In the genomic region with DNA sequence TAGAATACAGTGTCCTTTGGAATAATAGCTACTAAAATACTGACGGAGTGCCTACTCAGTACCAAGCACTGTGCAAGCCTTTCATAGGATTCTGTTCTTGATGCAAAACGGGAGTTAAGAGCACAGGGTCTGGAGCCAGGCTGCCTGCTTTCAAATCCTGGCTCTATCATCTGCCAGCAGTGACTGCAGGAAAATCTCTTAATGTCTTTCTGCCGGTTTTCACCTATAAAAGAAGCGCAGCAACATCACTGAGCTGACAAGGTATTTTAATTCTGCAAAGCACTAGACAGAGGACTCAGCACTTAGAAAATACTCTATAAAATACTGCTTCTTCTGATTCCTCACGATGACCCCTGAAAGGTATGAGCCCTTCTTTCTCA, we compare ENCODE assay signal across 1 cellular context.
TF ChIP-seq lines count a peak whose summit lies in the region.

No MANE protein-coding gene starts in this region.

TF ChIP-seq in GM12878, 131 proteins besides CTCF, POLR2A, EP300 and RAD21 (continued from another document):
- TF ChIP-seq, protein P1, sequence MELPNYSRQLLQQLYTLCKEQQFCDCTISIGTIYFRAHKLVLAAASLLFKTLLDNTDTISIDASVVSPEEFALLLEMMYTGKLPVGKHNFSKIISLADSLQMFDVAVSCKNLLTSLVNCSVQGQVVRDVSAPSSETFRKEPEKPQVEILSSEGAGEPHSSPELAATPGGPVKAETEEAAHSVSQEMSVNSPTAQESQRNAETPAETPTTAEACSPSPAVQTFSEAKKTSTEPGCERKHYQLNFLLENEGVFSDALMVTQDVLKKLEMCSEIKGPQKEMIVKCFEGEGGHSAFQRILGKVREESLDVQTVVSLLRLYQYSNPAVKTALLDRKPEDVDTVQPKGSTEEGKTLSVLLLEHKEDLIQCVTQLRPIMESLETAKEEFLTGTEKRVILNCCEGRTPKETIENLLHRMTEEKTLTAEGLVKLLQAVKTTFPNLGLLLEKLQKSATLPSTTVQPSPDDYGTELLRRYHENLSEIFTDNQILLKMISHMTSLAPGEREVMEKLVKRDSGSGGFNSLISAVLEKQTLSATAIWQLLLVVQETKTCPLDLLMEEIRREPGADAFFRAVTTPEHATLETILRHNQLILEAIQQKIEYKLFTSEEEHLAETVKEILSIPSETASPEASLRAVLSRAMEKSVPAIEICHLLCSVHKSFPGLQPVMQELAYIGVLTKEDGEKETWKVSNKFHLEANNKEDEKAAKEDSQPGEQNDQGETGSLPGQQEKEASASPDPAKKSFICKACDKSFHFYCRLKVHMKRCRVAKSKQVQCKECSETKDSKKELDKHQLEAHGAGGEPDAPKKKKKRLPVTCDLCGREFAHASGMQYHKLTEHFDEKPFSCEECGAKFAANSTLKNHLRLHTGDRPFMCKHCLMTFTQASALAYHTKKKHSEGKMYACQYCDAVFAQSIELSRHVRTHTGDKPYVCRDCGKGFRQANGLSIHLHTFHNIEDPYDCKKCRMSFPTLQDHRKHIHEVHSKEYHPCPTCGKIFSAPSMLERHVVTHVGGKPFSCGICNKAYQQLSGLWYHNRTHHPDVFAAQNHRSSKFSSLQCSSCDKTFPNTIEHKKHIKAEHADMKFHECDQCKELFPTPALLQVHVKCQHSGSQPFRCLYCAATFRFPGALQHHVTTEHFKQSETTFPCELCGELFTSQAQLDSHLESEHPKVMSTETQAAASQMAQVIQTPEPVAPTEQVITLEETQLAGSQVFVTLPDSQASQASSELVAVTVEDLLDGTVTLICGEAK (IDR thresholded peaks at IDR 0.05; ENCODE audit: borderline replicate concordance) = no peak
- TF ChIP-seq, protein P2, sequence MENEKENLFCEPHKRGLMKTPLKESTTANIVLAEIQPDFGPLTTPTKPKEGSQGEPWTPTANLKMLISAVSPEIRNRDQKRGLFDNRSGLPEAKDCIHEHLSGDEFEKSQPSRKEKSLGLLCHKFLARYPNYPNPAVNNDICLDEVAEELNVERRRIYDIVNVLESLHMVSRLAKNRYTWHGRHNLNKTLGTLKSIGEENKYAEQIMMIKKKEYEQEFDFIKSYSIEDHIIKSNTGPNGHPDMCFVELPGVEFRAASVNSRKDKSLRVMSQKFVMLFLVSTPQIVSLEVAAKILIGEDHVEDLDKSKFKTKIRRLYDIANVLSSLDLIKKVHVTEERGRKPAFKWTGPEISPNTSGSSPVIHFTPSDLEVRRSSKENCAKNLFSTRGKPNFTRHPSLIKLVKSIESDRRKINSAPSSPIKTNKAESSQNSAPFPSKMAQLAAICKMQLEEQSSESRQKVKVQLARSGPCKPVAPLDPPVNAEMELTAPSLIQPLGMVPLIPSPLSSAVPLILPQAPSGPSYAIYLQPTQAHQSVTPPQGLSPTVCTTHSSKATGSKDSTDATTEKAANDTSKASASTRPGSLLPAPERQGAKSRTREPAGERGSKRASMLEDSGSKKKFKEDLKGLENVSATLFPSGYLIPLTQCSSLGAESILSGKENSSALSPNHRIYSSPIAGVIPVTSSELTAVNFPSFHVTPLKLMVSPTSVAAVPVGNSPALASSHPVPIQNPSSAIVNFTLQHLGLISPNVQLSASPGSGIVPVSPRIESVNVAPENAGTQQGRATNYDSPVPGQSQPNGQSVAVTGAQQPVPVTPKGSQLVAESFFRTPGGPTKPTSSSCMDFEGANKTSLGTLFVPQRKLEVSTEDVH (IDR thresholded peaks at IDR 0.05; ENCODE audit: low read depth, partially characterized antibody) = no peak
- TF ChIP-seq HDAC2 (IDR thresholded peaks at IDR 0.05) (no peak), NFYA (IDR thresholded peaks at IDR 0.05; ENCODE audit: borderline replicate concordance, low read depth, low read length) (no peak), IKZF1 (conservative IDR thresholded peaks at IDR 0.05) (no peak)
